ENCODE assay signal across 8 cellular contexts in the genomic region with DNA sequence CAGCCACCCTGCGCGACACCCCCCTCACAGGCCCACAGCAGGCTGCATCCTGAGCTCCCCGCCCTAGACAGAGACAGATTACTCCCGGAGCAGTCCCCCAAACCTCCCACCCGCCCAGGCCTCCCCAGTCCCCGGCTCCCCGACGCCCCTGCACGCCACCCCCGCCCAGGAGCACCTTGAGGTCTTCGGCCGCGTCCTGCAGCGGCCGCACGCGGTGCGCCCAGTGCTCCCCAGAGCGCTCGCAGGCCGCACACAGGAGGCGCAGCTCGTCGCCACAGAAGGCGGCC.
A peak's percentile ranks its signal among the peaks of the same experiment; 100 is the strongest.
DNase-seq lines count a peak whose midpoint lies in the region; ATAC-seq and TF ChIP-seq lines count a peak whose summit lies in the region.

No MANE protein-coding gene starts in this region.

- H3K27me3 ChIP-seq in HUES6 (ENCODE audit: control insufficient read depth, insufficient read depth, low read length) (peaks cover 4% of the 10 kb centered on the region; the same call in 1 of the 2 replicates), mucosa of rectum (ENCODE audit: control insufficient read depth in 2 of 2, insufficient read depth in 2 of 2, low read length in 2 of 2) (no peaks in the 10 kb centered on the region)

- ATAC-seq in GM19463 (IDR thresholded peaks at IDR 0.05; ENCODE audit: unreplicated experiment), result peak; percentile 22

- H3K9me3 ChIP-seq in HUES6 (ENCODE audit: control insufficient read depth, insufficient read depth, low read depth, low read length) (no peaks in the 10 kb centered on the region), mucosa of rectum (ENCODE audit: control insufficient read depth in 2 of 2, low read length in 2 of 2) (no peaks in the 10 kb centered on the region)

- H3K4me3 ChIP-seq in AG09309 (ENCODE audit: control insufficient read depth, low read depth, low read length) (peak overlapping the region; percentile 64), HUES6 (ENCODE audit: low read depth, low read length) (peak overlapping the region; percentile 99), mucosa of rectum (ENCODE audit: low read length in 2 of 2) (peak overlapping the region; percentile 79 to 92)

- peaks cover 15% of the 10 kb centered on the region for H3K4me1 ChIP-seq in HUES6 (ENCODE audit: control insufficient read depth, insufficient read depth, low read length)
- H3K4me1 ChIP-seq in mucosa of rectum (ENCODE audit: control insufficient read depth in 2 of 2, insufficient read depth in 2 of 2, low read length in 2 of 2), result peaks cover 22 to 28% of the 10 kb centered on the region in 2 donors

- H3K27ac ChIP-seq in HUES6 (ENCODE audit: low read depth, low read length) (peak overlapping the region; percentile 96; the same call in 1 of the 2 replicates), caudate nucleus (ENCODE audit: low read depth, low read length) (peak overlapping the region; percentile 70), mucosa of rectum (ENCODE audit: low read depth in 2 of 2, low read length in 2 of 2) (peak overlapping the region; percentile 87 to 92)

- DNase-seq in AG09309 (ENCODE audit: low read depth) (no peak), caudate nucleus (lab: John Stamatoyannopoulos, UW) (peak in 1 of 61 donors; percentile 29), C1 segment of cervical spinal cord (lab: John Stamatoyannopoulos, UW) (no peak), CD1c-positive myeloid dendritic cell (ENCODE audit: extremely low spot score) (no peak)
- no peak for DNase-seq in stimulated activated CD4-positive, alpha-beta T cell treated with anti-CD3 and anti-CD28 coated beads, Interleukin-1b, Interleukin-23, amount 100 ng/mL, for 48 hours

- H3K36me3 ChIP-seq in HUES6 (ENCODE audit: control insufficient read depth, insufficient read depth, low read length) (peaks cover 31% of the 10 kb centered on the region), mucosa of rectum (ENCODE audit: control insufficient read depth in 2 of 2, insufficient read depth in 2 of 2, low read length in 2 of 2) (peaks cover 4 to 12% of the 10 kb centered on the region in 2 donors)

- peak overlapping the region; percentile 97 for H3K9ac ChIP-seq in HUES6 (ENCODE audit: low read length)
- H3K9ac ChIP-seq in mucosa of rectum (ENCODE audit: low read depth in 1 of 2, low read length in 2 of 2), result peak overlapping the region; percentile 79 to 90

- TF ChIP-seq CTCF in AG09309 (IDR thresholded peaks at IDR 0.05; ENCODE audit: control insufficient read depth, insufficient read depth, low read depth, low read length, missing control alignments), result no peak
